Comparison of ENCODE assay signal across 9 cellular contexts in genomic region chr11:110432713-110433392, GRCh38. TPM values are rescaled to one million over a fixed set of nuclear protein-coding genes. Genes with fewer than 3 reads are reported as not detected.
A peak's percentile ranks its signal among the peaks of the same experiment; 100 is the strongest.
DNase-seq lines count a peak whose midpoint lies in the region; ATAC-seq, FAIRE-seq and TF ChIP-seq lines count a peak whose summit lies in the region.
"Had no signal": no experiment of that assay in that cellular context is flagged by ENCODE, and none has a peak within 500 bp of the region (broad histone marks: within the 10 kb centered on the region; RNA-seq: fewer than 3 reads in every experiment).

No MANE protein-coding gene starts in this region.

- CTCF ChIA-PET in CD8-positive, alpha-beta memory T cell (lab: Charles Lee) = interaction anchor here (1.0 to 4.6 kb wide), 4 partner anchors 19 to 1014 kb away, joined by 3 to 43 read pairs (median 3); no protein-coding TSS in a partner anchor
- CTCF ChIA-PET in HEK293T (lab: Yijun Ruan, JAX) = interaction anchor here (0.6 to 0.9 kb wide), 4 partner anchors 10 to 231 kb away, joined by 3 to 6 read pairs (median 4); no protein-coding TSS in a partner anchor
- CTCF ChIA-PET in activated CD4-positive, alpha-beta memory T cell treated with anti-CD3 and anti-CD28 coated beads for 36 hours (lab: Charles Lee) = interaction anchor here (0.6 to 3.3 kb wide), 14 partner anchors 9 to 798 kb away, joined by 3 to 66 read pairs (median 4); partner anchors contain the start of gene RDX

- no peak overlapping the region for H3K14ac ChIP-seq in mesenchymal stem cell (ENCODE audit: low read length in 2 of 2)

- no peak for ATAC-seq in GM21367 (IDR thresholded peaks at IDR 0.05; ENCODE audit: unreplicated experiment)
- ATAC-seq: sciatic nerve had no signal

- H3K18ac ChIP-seq in mesenchymal stem cell (ENCODE audit: low read depth in 1 of 2, low read length in 2 of 2) = no peak overlapping the region

- no peak for DNase-seq in CD8-positive, alpha-beta memory T cell
- no peak for DNase-seq in HEK293T (ENCODE audit: extremely low spot score)
- peak; percentile 42 for DNase-seq in adipocyte (ENCODE audit: low read depth)
- DNase-seq in mesenchymal stem cell = peak; percentile 30
- DNase-seq in activated gamma-delta T cell treated with Interleukin-2 at 50 U/mL for 16 hours = no peak
- DNase-seq in activated CD4-positive, alpha-beta memory T cell treated with anti-CD3 and anti-CD28 coated beads for 36 hours = no peak
- DNase-seq in urothelium cell line (ENCODE audit: low spot score) = no peak

- H3K79me1 ChIP-seq in mesenchymal stem cell (replicated peaks; ENCODE audit: low read length, poor library complexity, severe bottlenecking) = peaks cover 1% of the 10 kb centered on the region

- no peak for FAIRE-seq in urothelium cell line (lab: Jason Lieb, UNC)

- H3K4me1 Mint-ChIP-seq in CD8-positive, alpha-beta memory T cell = peaks cover 54 to 79% (median 75%) of the 10 kb centered on the region in 3 donors
- H3K4me1 Mint-ChIP-seq in activated CD4-positive, alpha-beta memory T cell treated with anti-CD3 and anti-CD28 coated beads for 36 hours (ENCODE audit: low read depth) = peaks cover 56% of the 10 kb centered on the region

- no peak overlapping the region for H2BK12ac ChIP-seq in mesenchymal stem cell (ENCODE audit: low read length in 2 of 2)

- no peak overlapping the region for H3K4me2 ChIP-seq in mesenchymal stem cell (ENCODE audit: low read length, poor library complexity, severe bottlenecking)

- H3K4ac ChIP-seq in mesenchymal stem cell (ENCODE audit: low read depth in 1 of 2, low read length in 2 of 2) = no peak overlapping the region

- H3K36me3 Mint-ChIP-seq in CD8-positive, alpha-beta memory T cell = peaks cover 0 to 25% (median 6%) of the 10 kb centered on the region in 3 donors
- peaks cover 7% of the 10 kb centered on the region for H3K36me3 Mint-ChIP-seq in activated CD4-positive, alpha-beta memory T cell treated with anti-CD3 and anti-CD28 coated beads for 36 hours

- no peak overlapping the region for H2BK120ac ChIP-seq in mesenchymal stem cell (ENCODE audit: low read depth, low read length)

- no peak overlapping the region for H2AK5ac ChIP-seq in mesenchymal stem cell (ENCODE audit: low read length, severe bottlenecking)

- 72% methylated on average over 5 of the region's 7 CpGs for WGBS in mesenchymal stem cell

- H2BK15ac ChIP-seq in mesenchymal stem cell (ENCODE audit: low read depth, poor library complexity, severe bottlenecking) = no peak overlapping the region

- no peak overlapping the region for H3K27ac ChIP-seq in CD8-positive, alpha-beta memory T cell (ENCODE audit: low read depth, low read length)
- no peak overlapping the region for H3K27ac ChIP-seq in mesenchymal stem cell (ENCODE audit: low read length, poor library complexity, severe bottlenecking)

- H3K23ac ChIP-seq in mesenchymal stem cell (ENCODE audit: low read length in 2 of 2) = no peak overlapping the region

- H3K4me3 ChIP-seq in CD8-positive, alpha-beta memory T cell (ENCODE audit: low read length) = no peak overlapping the region
- H3K4me3 ChIP-seq in adipocyte (ENCODE audit: low read length) (no peak overlapping the region), mesenchymal stem cell (ENCODE audit: insufficient read depth in 1 of 2, low read depth in 1 of 2, low read length in 2 of 2) (no peak overlapping the region)

- peaks cover 33% of the 10 kb centered on the region for H3K4me1 ChIP-seq in CD8-positive, alpha-beta memory T cell (ENCODE audit: insufficient read depth, low read length)
- peaks cover 51% of the 10 kb centered on the region for H3K4me1 ChIP-seq in adipocyte (ENCODE audit: control insufficient read depth, insufficient read depth, low read length)
- peaks cover 8% of the 10 kb centered on the region for H3K4me1 ChIP-seq in mesenchymal stem cell (ENCODE audit: control insufficient read depth, insufficient read depth, low read depth, low read length)

- peak overlapping the region; percentile 19 for H3K9ac ChIP-seq in adipocyte (ENCODE audit: low read length)
- H3K9ac ChIP-seq in mesenchymal stem cell (ENCODE audit: low read length) = peak overlapping the region; percentile 25

- H4K8ac ChIP-seq in mesenchymal stem cell (ENCODE audit: low read length) = no peak overlapping the region

- no peak overlapping the region for H4K91ac ChIP-seq in mesenchymal stem cell (ENCODE audit: low read length)

- intact Hi-C loops in activated CD4-positive, alpha-beta memory T cell treated with anti-CD3 and anti-CD28 coated beads for 36 hours (cut with micrococcal nuclease) = loop anchor here (1.0 to 5.0 kb wide), 6 partner anchors 60 to 1701 kb away; partner anchors contain the start of gene ZC3H12C

- H3K9me3 ChIP-seq in CD8-positive, alpha-beta memory T cell (ENCODE audit: low read length) = no peaks in the 10 kb centered on the region
- H3K9me3 ChIP-seq in adipocyte (ENCODE audit: control insufficient read depth, low read length) (no peaks in the 10 kb centered on the region), mesenchymal stem cell (ENCODE audit: control insufficient read depth, low read length) (no peaks in the 10 kb centered on the region)

- peak overlapping the region; percentile 0 to 97 (median 62) for H3K27ac Mint-ChIP-seq in CD8-positive, alpha-beta memory T cell
- no peak overlapping the region for H3K27ac Mint-ChIP-seq in activated CD4-positive, alpha-beta memory T cell treated with anti-CD3 and anti-CD28 coated beads for 36 hours

- H3K4me3 Mint-ChIP-seq in CD8-positive, alpha-beta memory T cell = peak overlapping the region in 6 of 7 donors; percentile 2 to 98 (median 26)
- H3K4me3 Mint-ChIP-seq in activated CD4-positive, alpha-beta memory T cell treated with anti-CD3 and anti-CD28 coated beads for 36 hours = no peak overlapping the region

- no peak overlapping the region for H2BK5ac ChIP-seq in mesenchymal stem cell (ENCODE audit: low read depth, low read length, poor library complexity, severe bottlenecking)

- no peaks in the 10 kb centered on the region for H3K9me3 Mint-ChIP-seq in CD8-positive, alpha-beta memory T cell
- H3K9me3 Mint-ChIP-seq in activated CD4-positive, alpha-beta memory T cell treated with anti-CD3 and anti-CD28 coated beads for 36 hours = no peaks in the 10 kb centered on the region

- no peaks in the 10 kb centered on the region for H3K27me3 ChIP-seq in CD8-positive, alpha-beta memory T cell (ENCODE audit: insufficient read depth, low read length, poor library complexity, severe bottlenecking)
- H3K27me3 ChIP-seq in adipocyte (replicated peaks; ENCODE audit: control insufficient read depth, insufficient read depth, low read length) = no peaks in the 10 kb centered on the region
- H3K27me3 ChIP-seq in mesenchymal stem cell (ENCODE audit: control insufficient read depth in 1 of 2, insufficient read depth in 1 of 2, low read length in 2 of 2) = no peaks in the 10 kb centered on the region

- H2AFZ ChIP-seq in mesenchymal stem cell (ENCODE audit: low read depth, low read length) = no peak overlapping the region

- H3K27me3 Mint-ChIP-seq in CD8-positive, alpha-beta memory T cell = no peaks in the 10 kb centered on the region
- no peaks in the 10 kb centered on the region for H3K27me3 Mint-ChIP-seq in activated CD4-positive, alpha-beta memory T cell treated with anti-CD3 and anti-CD28 coated beads for 36 hours

- POLR2A ChIA-PET in CD8-positive, alpha-beta memory T cell (lab: Charles Lee) = interaction anchor here (0.9 kb wide), 1 partner anchor 16 kb away, joined by 4 read pairs; no protein-coding TSS in a partner anchor
- POLR2A ChIA-PET in HEK293T (lab: Yijun Ruan, JAX) = no interaction called here
- POLR2A ChIA-PET in activated CD4-positive, alpha-beta memory T cell treated with anti-CD3 and anti-CD28 coated beads for 36 hours (lab: Charles Lee) = interaction anchor here (1.2 kb wide), 1 partner anchor 23 kb away, joined by 4 read pairs; no protein-coding TSS in a partner anchor

- H3K36me3 ChIP-seq in CD8-positive, alpha-beta memory T cell (ENCODE audit: insufficient read depth, low read length) = no peaks in the 10 kb centered on the region
- H3K36me3 ChIP-seq in adipocyte (ENCODE audit: control insufficient read depth, insufficient read depth, low read length, severe bottlenecking) = peaks cover 10% of the 10 kb centered on the region
- H3K36me3 ChIP-seq in mesenchymal stem cell (ENCODE audit: control insufficient read depth in 1 of 2, insufficient read depth in 2 of 2, low read depth in 1 of 2, low read length in 2 of 2) = peaks cover 2 to 6% of the 10 kb centered on the region in 2 experiments

TF ChIP-seq in HEK293T, 16 proteins besides CTCF, POLR2A, EP300 and RAD21:
- no peak for TF ChIP-seq SP1 (IDR thresholded peaks at IDR 0.05)
- TF ChIP-seq ELF4 (IDR thresholded peaks at IDR 0.05) = no peak
- peak; percentile 28; the same call in 1 of the 2 replicates for TF ChIP-seq PKNOX1 (IDR thresholded peaks at IDR 0.05)
- TF ChIP-seq FOXM1 (IDR thresholded peaks at IDR 0.05; ENCODE audit: borderline replicate concordance) = no peak
- TF ChIP-seq SUZ12 (IDR thresholded peaks at IDR 0.05) = no peak
- TF ChIP-seq HDGF (IDR thresholded peaks at IDR 0.05; ENCODE audit: borderline replicate concordance) = no peak
- TF ChIP-seq CTBP1 (IDR thresholded peaks at IDR 0.05; ENCODE audit: borderline replicate concordance) = no peak
- no peak for TF ChIP-seq NFRKB (IDR thresholded peaks at IDR 0.05)

RNA-seq across cellular contexts. Expression of gene FDX1, which starts 3.1 kb away (rescaled TPM):
- total RNA-seq in CD8-positive, alpha-beta memory T cell = 10 to 100 TPM; 13.8 to 14.4 TPM
- 19.0 TPM for polyA plus RNA-seq in CD8-positive, alpha-beta memory T cell
- polyA plus RNA-seq in mesenchymal stem cell (2013, experiment 1 of 2) = 8.3 TPM
- polyA plus RNA-seq in mesenchymal stem cell (2013, experiment 2 of 2) = 8.8 TPM
- 10 to 100 TPM in 1 of 2 experiments, 1 to 10 TPM in 1; 9.8 to 11.2 TPM for total RNA-seq in activated CD4-positive, alpha-beta memory T cell treated with anti-CD3 and anti-CD28 coated beads for 36 hours

Comparison
In these comparisons a context has a peak if more than half of its experiments do, and no peak if none do; other contexts are left out.
1. DNase-seq: peak in adipocyte (single experiment) and mesenchymal stem cell (single experiment); none in CD8-positive, alpha-beta memory T cell (0 of 5), HEK293T (single experiment), activated gamma-delta T cell treated with Interleukin-2 at 50 U/mL for 16 hours (single experiment), activated CD4-positive, alpha-beta memory T cell treated with anti-CD3 and anti-CD28 coated beads for 36 hours (single experiment) and urothelium cell line (single experiment).